In the genomic region with DNA sequence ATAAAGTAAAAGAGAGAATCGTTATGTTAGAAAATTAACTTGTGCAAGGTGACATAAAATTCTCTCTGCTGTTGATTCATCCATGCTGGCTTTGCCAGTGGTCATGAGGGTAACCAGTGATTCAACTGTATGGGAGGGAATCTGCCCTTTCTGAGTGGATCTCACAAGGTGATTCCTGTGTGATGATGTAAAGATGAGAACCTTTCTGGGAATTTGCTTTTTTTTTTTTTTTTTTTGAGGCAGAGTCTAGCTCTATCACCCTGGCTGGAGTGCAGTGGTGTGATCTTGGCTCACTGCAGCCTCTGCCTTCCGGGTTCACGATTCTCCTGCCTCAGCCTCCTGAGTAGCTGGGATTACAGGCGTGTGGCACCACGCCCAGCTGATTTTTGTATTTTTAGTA, we compare ENCODE assay signal across 13 cellular contexts. TPM values are rescaled to one million over a fixed set of nuclear protein-coding genes. Genes with fewer than 3 reads are reported as not detected.
A peak's percentile ranks its signal among the peaks of the same experiment; 100 is the strongest.
DNase-seq lines count a peak whose midpoint lies in the region; ATAC-seq and TF ChIP-seq lines count a peak whose summit lies in the region.
"Had no signal": no experiment of that assay in that cellular context is flagged by ENCODE, and none has a peak within 500 bp of the region (broad histone marks: within the 10 kb centered on the region; RNA-seq: fewer than 3 reads in every experiment).

No MANE protein-coding gene starts in this region.

- no peak for TF ChIP-seq CTCF in fibroblast of pulmonary artery (IDR thresholded peaks at IDR 0.05; ENCODE audit: low read length, missing control alignments)

- ATAC-seq in SK-N-SH treated with all-trans-retinoic acid at 6 μM for 48 hours, result peak; percentile 79
- ATAC-seq in GM21723 (IDR thresholded peaks at IDR 0.05; ENCODE audit: unreplicated experiment), result no peak
- ATAC-seq: natural killer cell treated with Interleukin-12 subunit alpha and Interleukin-12 subunit beta and Interleukin-15 and Interleukin-18, amount 100 ng/mL, for 72 hours had no signal

- H3K9ac ChIP-seq in skeletal muscle satellite cell (ENCODE audit: low read depth, low read length), result no peak overlapping the region

- H3K9me3 ChIP-seq in skeletal muscle satellite cell (replicated peaks; ENCODE audit: low read length), result no peaks in the 10 kb centered on the region
- H3K9me3 ChIP-seq: Caco-2, right lobe of liver had no signal

- H3K27me3 ChIP-seq in skeletal muscle satellite cell (ENCODE audit: control insufficient read depth, insufficient read depth, low read length), result no peaks in the 10 kb centered on the region
- H3K27me3 ChIP-seq: right lobe of liver had no signal

- DNase-seq in HCEC 1CT (peak; percentile 78), fibroblast of pulmonary artery (ENCODE audit: low read depth) (peak; percentile 53), 8988T (no peak), NCI-H1417 treated with DMSO at 0.1 percent for 48 hours (lab: John Stamatoyannopoulos, UW) (no peak), amygdala (lab: John Stamatoyannopoulos, UW) (no peak)
- DNase-seq: activated CD4-positive, alpha-beta T cell treated with anti-CD3 and anti-CD28 coated beads, Interleukin-2, amount 10 ng/mL, durations not matched to agents 24 days and 14 days; Caco-2; left cardiac atrium had no signal

- H3K4me3 ChIP-seq in fibroblast of pulmonary artery (replicated peaks; ENCODE audit: low read depth, low read length) (no peak overlapping the region), skeletal muscle satellite cell (ENCODE audit: low read length) (no peak overlapping the region)
- H3K4me3 ChIP-seq: right lobe of liver had no signal

- peaks cover 14% of the 10 kb centered on the region for H3K4me1 ChIP-seq in skeletal muscle satellite cell (ENCODE audit: control insufficient read depth, insufficient read depth, low read length)
- H3K4me1 ChIP-seq: right lobe of liver had no signal

- H3K4me2 ChIP-seq in skeletal muscle satellite cell (ENCODE audit: low read length), result peak overlapping the region; percentile 22

- peaks cover 5% of the 10 kb centered on the region for H3K36me3 ChIP-seq in skeletal muscle satellite cell (ENCODE audit: insufficient read depth, low read length)
- H3K36me3 ChIP-seq: right lobe of liver had no signal

TF ChIP-seq in SK-N-SH treated with all-trans-retinoic acid at 6 μM for 48 hours, 23 proteins besides CTCF, POLR2A, EP300 and RAD21:
- TF ChIP-seq, protein P1, sequence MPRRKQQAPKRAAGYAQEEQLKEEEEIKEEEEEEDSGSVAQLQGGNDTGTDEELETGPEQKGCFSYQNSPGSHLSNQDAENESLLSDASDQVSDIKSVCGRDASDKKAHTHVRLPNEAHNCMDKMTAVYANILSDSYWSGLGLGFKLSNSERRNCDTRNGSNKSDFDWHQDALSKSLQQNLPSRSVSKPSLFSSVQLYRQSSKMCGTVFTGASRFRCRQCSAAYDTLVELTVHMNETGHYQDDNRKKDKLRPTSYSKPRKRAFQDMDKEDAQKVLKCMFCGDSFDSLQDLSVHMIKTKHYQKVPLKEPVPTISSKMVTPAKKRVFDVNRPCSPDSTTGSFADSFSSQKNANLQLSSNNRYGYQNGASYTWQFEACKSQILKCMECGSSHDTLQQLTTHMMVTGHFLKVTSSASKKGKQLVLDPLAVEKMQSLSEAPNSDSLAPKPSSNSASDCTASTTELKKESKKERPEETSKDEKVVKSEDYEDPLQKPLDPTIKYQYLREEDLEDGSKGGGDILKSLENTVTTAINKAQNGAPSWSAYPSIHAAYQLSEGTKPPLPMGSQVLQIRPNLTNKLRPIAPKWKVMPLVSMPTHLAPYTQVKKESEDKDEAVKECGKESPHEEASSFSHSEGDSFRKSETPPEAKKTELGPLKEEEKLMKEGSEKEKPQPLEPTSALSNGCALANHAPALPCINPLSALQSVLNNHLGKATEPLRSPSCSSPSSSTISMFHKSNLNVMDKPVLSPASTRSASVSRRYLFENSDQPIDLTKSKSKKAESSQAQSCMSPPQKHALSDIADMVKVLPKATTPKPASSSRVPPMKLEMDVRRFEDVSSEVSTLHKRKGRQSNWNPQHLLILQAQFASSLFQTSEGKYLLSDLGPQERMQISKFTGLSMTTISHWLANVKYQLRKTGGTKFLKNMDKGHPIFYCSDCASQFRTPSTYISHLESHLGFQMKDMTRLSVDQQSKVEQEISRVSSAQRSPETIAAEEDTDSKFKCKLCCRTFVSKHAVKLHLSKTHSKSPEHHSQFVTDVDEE (CRISPR knock-in tag; IDR thresholded peaks at IDR 0.05), result no peak
- TF ChIP-seq ESRRG (CRISPR knock-in tag; IDR thresholded peaks at IDR 0.05) (no peak), ZNF565 (CRISPR knock-in tag; conservative IDR thresholded peaks at IDR 0.05; ENCODE audit: low read depth) (no peak), OSR1 (CRISPR knock-in tag; IDR thresholded peaks at IDR 0.05) (no peak), ZNF70 (CRISPR knock-in tag; IDR thresholded peaks at IDR 0.05) (no peak), GLIS3 (CRISPR knock-in tag; IDR thresholded peaks at IDR 0.05) (no peak), TCF4 (CRISPR knock-in tag; IDR thresholded peaks at IDR 0.05; ENCODE audit: borderline replicate concordance) (no peak), ZFP30 (CRISPR knock-in tag; IDR thresholded peaks at IDR 0.05) (no peak), PPARA (CRISPR knock-in tag; IDR thresholded peaks at IDR 0.05; ENCODE audit: borderline replicate concordance) (no peak), ARNTL (CRISPR knock-in tag; IDR thresholded peaks at IDR 0.05; ENCODE audit: borderline replicate concordance, low read depth) (no peak), SNAI2 (CRISPR knock-in tag; IDR thresholded peaks at IDR 0.05) (no peak), BACH2 (CRISPR knock-in tag; IDR thresholded peaks at IDR 0.05; ENCODE audit: borderline replicate concordance) (no peak), ZNF8 (CRISPR knock-in tag; IDR thresholded peaks at IDR 0.05) (no peak), TOX (CRISPR knock-in tag; IDR thresholded peaks at IDR 0.05; ENCODE audit: borderline replicate concordance) (no peak), ISL1 (CRISPR knock-in tag; IDR thresholded peaks at IDR 0.05) (no peak)
- TF ChIP-seq, protein P2, sequence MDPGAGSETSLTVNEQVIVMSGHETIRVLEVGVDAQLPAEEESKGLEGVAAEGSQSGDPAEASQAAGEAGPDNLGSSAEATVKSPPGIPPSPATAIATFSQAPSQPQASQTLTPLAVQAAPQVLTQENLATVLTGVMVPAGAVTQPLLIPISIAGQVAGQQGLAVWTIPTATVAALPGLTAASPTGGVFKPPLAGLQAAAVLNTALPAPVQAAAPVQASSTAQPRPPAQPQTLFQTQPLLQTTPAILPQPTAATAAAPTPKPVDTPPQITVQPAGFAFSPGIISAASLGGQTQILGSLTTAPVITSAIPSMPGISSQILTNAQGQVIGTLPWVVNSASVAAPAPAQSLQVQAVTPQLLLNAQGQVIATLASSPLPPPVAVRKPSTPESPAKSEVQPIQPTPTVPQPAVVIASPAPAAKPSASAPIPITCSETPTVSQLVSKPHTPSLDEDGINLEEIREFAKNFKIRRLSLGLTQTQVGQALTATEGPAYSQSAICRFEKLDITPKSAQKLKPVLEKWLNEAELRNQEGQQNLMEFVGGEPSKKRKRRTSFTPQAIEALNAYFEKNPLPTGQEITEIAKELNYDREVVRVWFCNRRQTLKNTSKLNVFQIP (CRISPR knock-in tag; IDR thresholded peaks at IDR 0.05; ENCODE audit: borderline replicate concordance, low read depth), result no peak
- TF ChIP-seq, protein P3, sequence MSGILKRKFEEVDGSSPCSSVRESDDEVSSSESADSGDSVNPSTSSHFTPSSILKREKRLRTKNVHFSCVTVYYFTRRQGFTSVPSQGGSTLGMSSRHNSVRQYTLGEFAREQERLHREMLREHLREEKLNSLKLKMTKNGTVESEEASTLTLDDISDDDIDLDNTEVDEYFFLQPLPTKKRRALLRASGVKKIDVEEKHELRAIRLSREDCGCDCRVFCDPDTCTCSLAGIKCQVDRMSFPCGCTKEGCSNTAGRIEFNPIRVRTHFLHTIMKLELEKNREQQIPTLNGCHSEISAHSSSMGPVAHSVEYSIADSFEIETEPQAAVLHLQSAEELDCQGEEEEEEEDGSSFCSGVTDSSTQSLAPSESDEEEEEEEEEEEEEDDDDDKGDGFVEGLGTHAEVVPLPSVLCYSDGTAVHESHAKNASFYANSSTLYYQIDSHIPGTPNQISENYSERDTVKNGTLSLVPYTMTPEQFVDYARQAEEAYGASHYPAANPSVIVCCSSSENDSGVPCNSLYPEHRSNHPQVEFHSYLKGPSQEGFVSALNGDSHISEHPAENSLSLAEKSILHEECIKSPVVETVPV (CRISPR knock-in tag; IDR thresholded peaks at IDR 0.05), result no peak
- TF ChIP-seq, protein P4, sequence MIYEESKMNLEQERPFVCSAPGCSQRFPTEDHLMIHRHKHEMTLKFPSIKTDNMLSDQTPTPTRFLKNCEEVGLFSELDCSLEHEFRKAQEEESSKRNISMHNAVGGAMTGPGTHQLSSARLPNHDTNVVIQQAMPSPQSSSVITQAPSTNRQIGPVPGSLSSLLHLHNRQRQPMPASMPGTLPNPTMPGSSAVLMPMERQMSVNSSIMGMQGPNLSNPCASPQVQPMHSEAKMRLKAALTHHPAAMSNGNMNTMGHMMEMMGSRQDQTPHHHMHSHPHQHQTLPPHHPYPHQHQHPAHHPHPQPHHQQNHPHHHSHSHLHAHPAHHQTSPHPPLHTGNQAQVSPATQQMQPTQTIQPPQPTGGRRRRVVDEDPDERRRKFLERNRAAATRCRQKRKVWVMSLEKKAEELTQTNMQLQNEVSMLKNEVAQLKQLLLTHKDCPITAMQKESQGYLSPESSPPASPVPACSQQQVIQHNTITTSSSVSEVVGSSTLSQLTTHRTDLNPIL (CRISPR knock-in tag; IDR thresholded peaks at IDR 0.05; ENCODE audit: low read depth), result no peak
- TF ChIP-seq, protein P5, sequence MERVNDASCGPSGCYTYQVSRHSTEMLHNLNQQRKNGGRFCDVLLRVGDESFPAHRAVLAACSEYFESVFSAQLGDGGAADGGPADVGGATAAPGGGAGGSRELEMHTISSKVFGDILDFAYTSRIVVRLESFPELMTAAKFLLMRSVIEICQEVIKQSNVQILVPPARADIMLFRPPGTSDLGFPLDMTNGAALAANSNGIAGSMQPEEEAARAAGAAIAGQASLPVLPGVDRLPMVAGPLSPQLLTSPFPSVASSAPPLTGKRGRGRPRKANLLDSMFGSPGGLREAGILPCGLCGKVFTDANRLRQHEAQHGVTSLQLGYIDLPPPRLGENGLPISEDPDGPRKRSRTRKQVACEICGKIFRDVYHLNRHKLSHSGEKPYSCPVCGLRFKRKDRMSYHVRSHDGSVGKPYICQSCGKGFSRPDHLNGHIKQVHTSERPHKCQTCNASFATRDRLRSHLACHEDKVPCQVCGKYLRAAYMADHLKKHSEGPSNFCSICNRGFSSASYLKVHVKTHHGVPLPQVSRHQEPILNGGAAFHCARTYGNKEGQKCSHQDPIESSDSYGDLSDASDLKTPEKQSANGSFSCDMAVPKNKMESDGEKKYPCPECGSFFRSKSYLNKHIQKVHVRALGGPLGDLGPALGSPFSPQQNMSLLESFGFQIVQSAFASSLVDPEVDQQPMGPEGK (CRISPR knock-in tag; IDR thresholded peaks at IDR 0.05; ENCODE audit: borderline replicate concordance), result no peak

RNA-seq across cellular contexts. Expression of a gene that starts 23.3 kb away (rescaled TPM):
- total RNA-seq in skeletal muscle satellite cell (2012; rRNA removed), result 39.8 and 48.1 TPM in 2 replicates
- total RNA-seq: activated CD4-positive, alpha-beta T cell treated with anti-CD3 and anti-CD28 coated beads, Interleukin-2, amount 10 ng/mL, durations not matched to agents 24 days and 14 days had no signal

Comparison
In these comparisons a context has a peak if more than half of its experiments do, and no peak if none do; other contexts are left out.
1. DNase-seq: peak in HCEC 1CT (single experiment) and fibroblast of pulmonary artery (single experiment); none in 8988T (single experiment), NCI-H1417 treated with DMSO at 0.1 percent for 48 hours (single experiment) and amygdala (0 of 56).